Comparison of ENCODE assay signal across 15 cellular contexts in genomic region chr12:96386794-96387193, GRCh38. TPM values are rescaled to one million over a fixed set of nuclear protein-coding genes. Genes with fewer than 3 reads are reported as not detected.
DNase-seq lines count a peak whose midpoint lies in the region; ATAC-seq and TF ChIP-seq lines count a peak whose summit lies in the region.
"Had no signal": no experiment of that assay in that cellular context is flagged by ENCODE, and none has a peak within 500 bp of the region (broad histone marks: within the 10 kb centered on the region; RNA-seq: fewer than 3 reads in every experiment).

No MANE protein-coding gene starts in this region.

- H3K4me1 ChIP-seq in Panc1 (ENCODE audit: control insufficient read depth, insufficient read depth, low read length), result no peaks in the 10 kb centered on the region

- ATAC-seq in CD4-positive, alpha-beta T cell (ENCODE audit: poor library complexity), result no peak
- ATAC-seq in Panc1, result no peak

- DNase-seq in CD4-positive, alpha-beta T cell, result no peak
- DNase-seq in HFFc6, result no peak
- no peak for DNase-seq in Panc1 (ENCODE audit: low read depth, low spot score)
- no peak for DNase-seq in endothelial cell (ENCODE audit: low spot score)
- DNase-seq in dorsolateral prefrontal cortex, result no peak
- DNase-seq in NCI-H2227 (lab: John Stamatoyannopoulos, UW; ENCODE audit: unreplicated experiment), result no peak
- DNase-seq in amygdala (lab: John Stamatoyannopoulos, UW), result no peak
- no peak for DNase-seq in activated T-helper 1 cell treated with anti-CD3 and anti-CD28 coated beads, Interleukin-12 subunit alpha, Interleukin-12 subunit beta, Interleukin-2, Interleukin-4 antibody, amounts not matched to agents 30 ng/mL and 10 ng/mL and 1 ng/mL, durations not matched to agents 14 hours and 24 hours and 36 hours (ENCODE audit: low spot score)
- DNase-seq: activated effector memory CD4-positive, alpha-beta T cell treated with anti-CD3 and anti-CD28 coated beads, Interleukin-2, amount 50 U/mL, for 16 hours; DMS53; NCI-H2081 treated with DMSO at 0.1 percent for 48 hours; NCI-H748 treated with DMSO at 0.1 percent for 48 hours; ovary; stimulated activated CD4-positive, alpha-beta T cell treated with anti-CD3 and anti-CD28 coated beads, Interleukin-2, amount 100 ng/mL, for 48 hours had no signal

- H3K9me3 ChIP-seq in CD4-positive, alpha-beta T cell (ENCODE audit: control insufficient read depth, low read length), result no peaks in the 10 kb centered on the region
- H3K9me3 ChIP-seq in Panc1 (ENCODE audit: control insufficient read depth, insufficient read depth, low read depth, low read length), result no peaks in the 10 kb centered on the region; the same call in 1 of the 2 replicates
- H3K9me3 ChIP-seq: ovary had no signal

- H3K27me3 Mint-ChIP-seq in CD4-positive, alpha-beta T cell, result no peaks in the 10 kb centered on the region
- H3K27me3 Mint-ChIP-seq in HFFc6 (ENCODE audit: insufficient read depth) (no peaks in the 10 kb centered on the region), endothelial cell (ENCODE audit: unreplicated experiment) (peaks cover 1% of the 10 kb centered on the region)
- no peaks in the 10 kb centered on the region for H3K27me3 Mint-ChIP-seq in activated T-helper 1 cell treated with anti-CD3 and anti-CD28 coated beads, Interleukin-12 subunit alpha, Interleukin-12 subunit beta, Interleukin-2, Interleukin-4 antibody, amounts not matched to agents 30 ng/mL and 10 ng/mL and 1 ng/mL, durations not matched to agents 14 hours and 24 hours and 36 hours (ENCODE audit: insufficient read depth)

- H3K9me3 Mint-ChIP-seq in CD4-positive, alpha-beta T cell, result peaks cover 5% of the 10 kb centered on the region
- peaks cover 9% of the 10 kb centered on the region for H3K9me3 Mint-ChIP-seq in HFFc6
- no peaks in the 10 kb centered on the region for H3K9me3 Mint-ChIP-seq in endothelial cell (ENCODE audit: unreplicated experiment)
- H3K9me3 Mint-ChIP-seq in activated T-helper 1 cell treated with anti-CD3 and anti-CD28 coated beads, Interleukin-12 subunit alpha, Interleukin-12 subunit beta, Interleukin-2, Interleukin-4 antibody, amounts not matched to agents 30 ng/mL and 10 ng/mL and 1 ng/mL, durations not matched to agents 14 hours and 24 hours and 36 hours, result peaks cover 17% of the 10 kb centered on the region

- no peak overlapping the region for H3K27ac ChIP-seq in CD4-positive, alpha-beta T cell (ENCODE audit: low read depth, low read length)
- H3K27ac ChIP-seq in Panc1 (ENCODE audit: low read length) (no peak overlapping the region), dorsolateral prefrontal cortex (peak overlapping the region in 13 of 59 donors; percentile 2 to 55 (median 27))
- H3K27ac ChIP-seq: BLaER1, ovary had no signal

- peak overlapping the region; percentile 4 for H3K4me3 Mint-ChIP-seq in CD4-positive, alpha-beta T cell
- H3K4me3 Mint-ChIP-seq in HFFc6, result no peak overlapping the region
- no peak overlapping the region for H3K4me3 Mint-ChIP-seq in endothelial cell (ENCODE audit: unreplicated experiment)
- H3K4me3 Mint-ChIP-seq in activated T-helper 1 cell treated with anti-CD3 and anti-CD28 coated beads, Interleukin-12 subunit alpha, Interleukin-12 subunit beta, Interleukin-2, Interleukin-4 antibody, amounts not matched to agents 30 ng/mL and 10 ng/mL and 1 ng/mL, durations not matched to agents 14 hours and 24 hours and 36 hours, result no peak overlapping the region

- intact Hi-C loops in CD4-positive, alpha-beta T cell (cut with DNase I, micrococcal nuclease), result no loop called here
- intact Hi-C loops in Panc1 (cut with micrococcal nuclease; ENCODE audit: unreplicated experiment) (no loop called here), dorsolateral prefrontal cortex (cut with DNase I) (no loop called here)
- intact Hi-C loops in activated T-helper 1 cell treated with anti-CD3 and anti-CD28 coated beads, Interleukin-12 subunit alpha, Interleukin-12 subunit beta, Interleukin-2, Interleukin-4 antibody, amounts not matched to agents 30 ng/mL and 10 ng/mL and 1 ng/mL, durations not matched to agents 14 hours and 24 hours and 36 hours (cut with micrococcal nuclease), result loop anchor here (1.0 kb wide), 1 partner anchor 12 kb away; no protein-coding TSS in a partner anchor

- no peaks in the 10 kb centered on the region for H3K27me3 ChIP-seq in CD4-positive, alpha-beta T cell (ENCODE audit: control insufficient read depth, insufficient read depth, low read length)
- H3K27me3 ChIP-seq in Panc1 (ENCODE audit: control insufficient read depth, insufficient read depth, low read length) (no peaks in the 10 kb centered on the region), dorsolateral prefrontal cortex (no peaks in the 10 kb centered on the region)
- H3K27me3 ChIP-seq: BLaER1, ovary had no signal

- CTCF ChIA-PET in CD4-positive, alpha-beta T cell (lab: Charles Lee), result no interaction called here
- CTCF ChIA-PET in Panc1 (lab: Charles Lee), result no interaction called here

- in situ Hi-C loops in Panc1 (cut with HindIII; ENCODE audit: low pct_unique_long_range_greater_than_20kb, low sequenced_read_pairs), result no loop called here

- H3K4me3 ChIP-seq in Panc1 (ENCODE audit: low read depth in 2 of 2, low read length in 2 of 2) (no peak overlapping the region), dorsolateral prefrontal cortex (no peak overlapping the region)
- H3K4me3 ChIP-seq: BLaER1, ovary had no signal

- no peaks in the 10 kb centered on the region for H3K36me3 ChIP-seq in Panc1 (ENCODE audit: control insufficient read depth, insufficient read depth, low read length)
- H3K36me3 ChIP-seq: ovary had no signal

- H3K36me3 Mint-ChIP-seq in CD4-positive, alpha-beta T cell (ENCODE audit: low read depth), result peaks cover 53% of the 10 kb centered on the region
- H3K36me3 Mint-ChIP-seq in HFFc6 (ENCODE audit: low read depth), result peaks cover 44% of the 10 kb centered on the region
- H3K36me3 Mint-ChIP-seq in endothelial cell (ENCODE audit: low read depth, unreplicated experiment), result peaks cover 22% of the 10 kb centered on the region
- peaks cover 30% of the 10 kb centered on the region for H3K36me3 Mint-ChIP-seq in activated T-helper 1 cell treated with anti-CD3 and anti-CD28 coated beads, Interleukin-12 subunit alpha, Interleukin-12 subunit beta, Interleukin-2, Interleukin-4 antibody, amounts not matched to agents 30 ng/mL and 10 ng/mL and 1 ng/mL, durations not matched to agents 14 hours and 24 hours and 36 hours (ENCODE audit: low read depth)

- TF ChIP-seq CTCF in CD4-positive, alpha-beta T cell (IDR thresholded peaks at IDR 0.05), result no peak
- TF ChIP-seq CTCF in HFFc6 (IDR thresholded peaks at IDR 0.05) (no peak), Panc1 (IDR thresholded peaks at IDR 0.05) (no peak), endothelial cell (IDR thresholded peaks at IDR 0.05; ENCODE audit: unreplicated experiment) (no peak), dorsolateral prefrontal cortex (IDR thresholded peaks at IDR 0.05 in 54 of 56, conservative IDR thresholded peaks at IDR 0.05 in 2 of 56; ENCODE audit: low read depth in 1 of 56, partially characterized antibody in 56 of 56) (no peak)

- peak overlapping the region; percentile 54 for H3K27ac Mint-ChIP-seq in CD4-positive, alpha-beta T cell
- H3K27ac Mint-ChIP-seq in HFFc6, result 0 out of 2 replicates have a peak overlapping the region, but pooled peaks have one; percentile 8
- H3K27ac Mint-ChIP-seq in endothelial cell (ENCODE audit: unreplicated experiment), result peak overlapping the region; percentile 48
- no peak overlapping the region for H3K27ac Mint-ChIP-seq in activated T-helper 1 cell treated with anti-CD3 and anti-CD28 coated beads, Interleukin-12 subunit alpha, Interleukin-12 subunit beta, Interleukin-2, Interleukin-4 antibody, amounts not matched to agents 30 ng/mL and 10 ng/mL and 1 ng/mL, durations not matched to agents 14 hours and 24 hours and 36 hours

- BruUV-seq in Panc1 (replicated peaks; lab: Mats Ljungman, UMichigan), result TSS peak; percentile 4

- POLR2A ChIA-PET in CD4-positive, alpha-beta T cell (lab: Charles Lee), result interaction anchor here (6.4 kb wide), 1 partner anchor 13 kb away, joined by 75 read pairs; the partner anchor contains the start of gene CDK17
- POLR2A ChIA-PET in Panc1 (lab: Charles Lee), result no interaction called here

- H3K4me1 Mint-ChIP-seq in CD4-positive, alpha-beta T cell (ENCODE audit: low read depth), result peaks cover 81% of the 10 kb centered on the region
- H3K4me1 Mint-ChIP-seq in HFFc6 (ENCODE audit: low read depth) (peaks cover 58% of the 10 kb centered on the region), endothelial cell (ENCODE audit: unreplicated experiment) (peaks cover 41% of the 10 kb centered on the region)
- H3K4me1 Mint-ChIP-seq in activated T-helper 1 cell treated with anti-CD3 and anti-CD28 coated beads, Interleukin-12 subunit alpha, Interleukin-12 subunit beta, Interleukin-2, Interleukin-4 antibody, amounts not matched to agents 30 ng/mL and 10 ng/mL and 1 ng/mL, durations not matched to agents 14 hours and 24 hours and 36 hours (ENCODE audit: low read depth), result peaks cover 60% of the 10 kb centered on the region

RNA-seq across cellular contexts. Expression of gene CDK17, which starts 13.4 kb away (rescaled TPM):
- total RNA-seq in CD4-positive, alpha-beta T cell, result 100 to 1,000 TPM; 112 to 113 TPM
- total RNA-seq in HFFc6 (2021; fragmentation: NEBNext Ultra II Directional; extraction: Animal tissue kit (Norgen Biotek cat#: 25700)), result 10 to 100 TPM; 24.6 to 28.8 (median 26.5) TPM
- 23.2 TPM for total RNA-seq in Panc1 (2021; ENCODE audit: unreplicated experiment)
- polyA plus RNA-seq in Panc1 (2012; ENCODE audit: insufficient read length), result 9.9 TPM
- total RNA-seq in endothelial cell (ENCODE audit: unreplicated experiment), result 112 TPM
- 100 to 1,000 TPM in 46 of 120 experiments, 10 to 100 TPM in 74; 56.6 to 132 (median 97.6) TPM for total RNA-seq in dorsolateral prefrontal cortex
- 32.4 and 37.1 TPM in 2 replicates for total RNA-seq in activated T-helper 1 cell treated with anti-CD3 and anti-CD28 coated beads, Interleukin-12 subunit alpha, Interleukin-12 subunit beta, Interleukin-2, Interleukin-4 antibody, amounts not matched to agents 30 ng/mL and 10 ng/mL and 1 ng/mL, durations not matched to agents 14 hours and 24 hours and 36 hours
